Comparison of ENCODE assay signal across 2 cellular contexts in genomic region chr2:175251425-175252041, GRCh38.
TF ChIP-seq lines count a peak whose summit lies in the region.

No MANE protein-coding gene starts in this region.

TF ChIP-seq in K562, 482 proteins besides CTCF, POLR2A, EP300 and RAD21 (continued from another document):
- TF ChIP-seq ZNF707 (CRISPR knock-in tag; conservative IDR thresholded peaks at IDR 0.05) = no peak
- no peak for TF ChIP-seq ELK1 (CRISPR knock-in tag; IDR thresholded peaks at IDR 0.05)
- TF ChIP-seq E2F5 (CRISPR knock-in tag; IDR thresholded peaks at IDR 0.05) = no peak
- no peak for TF ChIP-seq TBP (optimal IDR thresholded peaks at IDR 0.05; ENCODE audit: low read depth, low read length)
- no peak for TF ChIP-seq SIN3A (IDR thresholded peaks at IDR 0.05; ENCODE audit: borderline replicate concordance in 2 of 2, control insufficient read depth in 1 of 2, low read depth in 2 of 2, low read length in 2 of 2)
- no peak for TF ChIP-seq TRIM28 (IDR thresholded peaks at IDR 0.05)
- TF ChIP-seq NR4A1 (CRISPR knock-in tag; IDR thresholded peaks at IDR 0.05) = no peak
- no peak for TF ChIP-seq NR4A1 (tag; IDR thresholded peaks at IDR 0.05)
- TF ChIP-seq CTCFL (IDR thresholded peaks at IDR 0.05; ENCODE audit: borderline replicate concordance, insufficient read depth, low read depth, low read length, poor library complexity, severe bottlenecking) = peak; percentile 28
- no peak for TF ChIP-seq ZNF311 (CRISPR knock-in tag; IDR thresholded peaks at IDR 0.05)
- TF ChIP-seq ZNF347 (CRISPR knock-in tag; IDR thresholded peaks at IDR 0.05; ENCODE audit: low read depth) = no peak
- TF ChIP-seq ZBTB43 (CRISPR knock-in tag; IDR thresholded peaks at IDR 0.05) = no peak
- TF ChIP-seq SIX5 (IDR thresholded peaks at IDR 0.05; ENCODE audit: borderline replicate concordance in 1 of 2, insufficient read depth in 1 of 2, low read depth in 1 of 2, low read length in 2 of 2) = no peak

TF ChIP-seq in liver, 16 proteins besides CTCF, POLR2A, EP300 and RAD21 (continued from another document):
- TF ChIP-seq REST (IDR thresholded peaks at IDR 0.05) (no peak), FOXA2 (IDR thresholded peaks at IDR 0.05) (no peak), MAX (IDR thresholded peaks at IDR 0.05) (no peak), HNF4G (IDR thresholded peaks at IDR 0.05) (no peak), YY1 (IDR thresholded peaks at IDR 0.05) (no peak), NR2F2 (IDR thresholded peaks at IDR 0.05) (no peak), TAF1 (conservative IDR thresholded peaks at IDR 0.05) (no peak), FOXA1 (IDR thresholded peaks at IDR 0.05) (no peak), EGR1 (IDR thresholded peaks at IDR 0.05; ENCODE audit: low read depth in 2 of 2) (no peak), HNF4A (conservative IDR thresholded peaks at IDR 0.05) (no peak), RXRA (IDR thresholded peaks at IDR 0.05) (no peak), GABPA (IDR thresholded peaks at IDR 0.05 in 1 of 2, conservative IDR thresholded peaks at IDR 0.05 in 1 of 2) (no peak)
